Comparison of ENCODE assay signal across 8 cellular contexts in the genomic region with DNA sequence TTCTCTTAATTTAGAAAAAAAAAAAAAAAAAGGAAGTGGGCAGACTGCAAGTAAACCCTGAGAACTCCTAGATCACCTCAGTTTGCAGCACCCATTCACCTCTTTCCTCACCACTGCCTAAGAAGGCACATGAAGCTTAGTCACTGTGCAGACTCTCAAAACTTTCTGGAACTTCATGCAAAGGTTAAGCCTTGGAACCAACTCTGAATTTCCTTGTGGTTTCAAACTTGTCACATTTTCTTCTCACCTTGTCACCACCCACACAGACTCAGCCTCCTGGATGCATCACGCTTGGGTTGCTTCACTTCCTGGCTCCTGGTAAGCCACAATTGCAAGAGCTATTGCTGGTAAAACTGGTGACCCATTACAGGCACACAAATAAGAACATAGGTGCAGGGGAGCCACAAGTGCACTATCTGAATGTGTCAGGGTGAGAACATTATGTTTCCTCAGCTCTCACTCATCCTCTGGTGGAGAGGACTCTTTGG. TPM values are rescaled to one million over a fixed set of nuclear protein-coding genes. Genes with fewer than 3 reads are reported as not detected.
DNase-seq lines count a peak whose midpoint lies in the region; ATAC-seq and TF ChIP-seq lines count a peak whose summit lies in the region.

No MANE protein-coding gene starts in this region.

- H3K4me1 ChIP-seq in CD4-positive, CD25-positive, alpha-beta regulatory T cell (ENCODE audit: control insufficient read depth, insufficient read depth, low read length, poor library complexity, severe bottlenecking) = peaks cover 15% of the 10 kb centered on the region

- no peaks in the 10 kb centered on the region for H3K36me3 ChIP-seq in CD4-positive, CD25-positive, alpha-beta regulatory T cell (ENCODE audit: control insufficient read depth, insufficient read depth, low read length)

- peaks cover 2% of the 10 kb centered on the region for H3K27me3 ChIP-seq in CD4-positive, CD25-positive, alpha-beta regulatory T cell (ENCODE audit: control insufficient read depth, insufficient read depth, low read length)
- H3K27me3 ChIP-seq in HL-60 (ENCODE audit: insufficient read depth, poor library complexity, severe bottlenecking) = no peaks in the 10 kb centered on the region

- TF ChIP-seq CTCF in HL-60 (IDR thresholded peaks at IDR 0.05; ENCODE audit: insufficient read depth, low read length) = no peak
- TF ChIP-seq CTCF in fibroblast of pulmonary artery (IDR thresholded peaks at IDR 0.05; ENCODE audit: low read length, missing control alignments) = no peak

- H3K4me3 ChIP-seq in CD4-positive, CD25-positive, alpha-beta regulatory T cell (ENCODE audit: low read depth, low read length) = peak overlapping the region; percentile 76
- H3K4me3 ChIP-seq in HL-60 (replicated peaks; ENCODE audit: insufficient read depth, low read length) (no peak overlapping the region), fibroblast of pulmonary artery (replicated peaks; ENCODE audit: low read depth, low read length) (no peak overlapping the region)

- peaks cover 11 to 23% (median 16%) of the 10 kb centered on the region in 4 donors for H3K4me1 Mint-ChIP-seq in CD4-positive, CD25-positive, alpha-beta regulatory T cell
- peaks cover 26% of the 10 kb centered on the region for H3K4me1 Mint-ChIP-seq in activated CD4-positive, alpha-beta T cell treated with anti-CD3 and anti-CD28 coated beads, Interleukin-2, amount 10 ng/mL, durations not matched to agents 24 days and 14 days

- intact Hi-C loops in activated CD4-positive, alpha-beta T cell treated with anti-CD3 and anti-CD28 coated beads, Interleukin-2, amount 10 ng/mL, durations not matched to agents 24 days and 14 days (cut with micrococcal nuclease) = loop anchor here (1.0 to 2.0 kb wide), 4 partner anchors 15 to 50 kb away; partner anchors contain the start of gene CPD

- peak overlapping the region in 2 of 3 donors; percentile 8 to 88 for H3K27ac Mint-ChIP-seq in CD4-positive, CD25-positive, alpha-beta regulatory T cell
- peak overlapping the region; percentile 89 for H3K27ac Mint-ChIP-seq in activated CD4-positive, alpha-beta T cell treated with anti-CD3 and anti-CD28 coated beads, Interleukin-2, amount 10 ng/mL, durations not matched to agents 24 days and 14 days

- peak overlapping the region; percentile 34 for H3K27ac ChIP-seq in CD4-positive, CD25-positive, alpha-beta regulatory T cell (ENCODE audit: insufficient read depth, low read length, poor library complexity, severe bottlenecking)
- H3K27ac ChIP-seq in HL-60 (replicated peaks) = peak overlapping the region; percentile 69

- peak; percentile 84 to 85 for ATAC-seq in CD4-positive, CD25-positive, alpha-beta regulatory T cell (ENCODE audit: low read depth in 2 of 2)
- ATAC-seq in GM21390 (IDR thresholded peaks at IDR 0.05; ENCODE audit: unreplicated experiment) = peak; percentile 84

- peak overlapping the region; percentile 11 to 68 (median 40) for H3K4me3 Mint-ChIP-seq in CD4-positive, CD25-positive, alpha-beta regulatory T cell
- peak overlapping the region; percentile 36 for H3K4me3 Mint-ChIP-seq in activated CD4-positive, alpha-beta T cell treated with anti-CD3 and anti-CD28 coated beads, Interleukin-2, amount 10 ng/mL, durations not matched to agents 24 days and 14 days

- H3K9me3 ChIP-seq in CD4-positive, CD25-positive, alpha-beta regulatory T cell (ENCODE audit: control insufficient read depth in 2 of 2, low read length in 2 of 2) = peaks cover 3 to 7% of the 10 kb centered on the region in 2 experiments

- DNase-seq in CD4-positive, CD25-positive, alpha-beta regulatory T cell = peak; percentile 25 to 72 (median 56)
- DNase-seq in HL-60 (ENCODE audit: low read depth in 1 of 2, low spot score in 1 of 2) = peak; percentile 97 to 99
- DNase-seq in activated CD4-positive, alpha-beta T cell treated with anti-CD3 and anti-CD28 coated beads, Interleukin-2, amount 10 ng/mL, durations not matched to agents 24 days and 14 days = peak; percentile 92
- DNase-seq in fibroblast of pulmonary artery (ENCODE audit: low read depth) = peak; percentile 90
- peak; percentile 60 for DNase-seq in stimulated activated CD8-positive, alpha-beta memory T cell treated with anti-CD3 and anti-CD28 coated beads, Interleukin-12 subunit alpha, Interleukin-12 subunit beta, amount 100 ng/mL, for 1 hour (ENCODE audit: low read depth)
- DNase-seq in NCI-H2081 (lab: John Stamatoyannopoulos, UW) = no peak
- no peak for DNase-seq in DMS153 (lab: John Stamatoyannopoulos, UW)

- H3K36me3 Mint-ChIP-seq in CD4-positive, CD25-positive, alpha-beta regulatory T cell = no peaks in the 10 kb centered on the region
- peaks cover 11% of the 10 kb centered on the region for H3K36me3 Mint-ChIP-seq in activated CD4-positive, alpha-beta T cell treated with anti-CD3 and anti-CD28 coated beads, Interleukin-2, amount 10 ng/mL, durations not matched to agents 24 days and 14 days (ENCODE audit: low read depth)

- peaks cover 0 to 7% (median 4%) of the 10 kb centered on the region in 7 donors for H3K9me3 Mint-ChIP-seq in CD4-positive, CD25-positive, alpha-beta regulatory T cell
- H3K9me3 Mint-ChIP-seq in activated CD4-positive, alpha-beta T cell treated with anti-CD3 and anti-CD28 coated beads, Interleukin-2, amount 10 ng/mL, durations not matched to agents 24 days and 14 days = peaks cover 15% of the 10 kb centered on the region

- H3K27me3 Mint-ChIP-seq in CD4-positive, CD25-positive, alpha-beta regulatory T cell = no peaks in the 10 kb centered on the region
- H3K27me3 Mint-ChIP-seq in activated CD4-positive, alpha-beta T cell treated with anti-CD3 and anti-CD28 coated beads, Interleukin-2, amount 10 ng/mL, durations not matched to agents 24 days and 14 days = peaks cover 3% of the 10 kb centered on the region

RNA-seq across cellular contexts. Expression of gene CPD, which starts 15.0 kb away (rescaled TPM):
- total RNA-seq in CD4-positive, CD25-positive, alpha-beta regulatory T cell = 40.2 TPM
- polyA plus RNA-seq in CD4-positive, CD25-positive, alpha-beta regulatory T cell = 10 to 100 TPM in 1 of 4 donors, 1 to 10 TPM in 3; 6.5 to 11.0 (median 8.1) TPM
- 26.6 and 33.4 TPM in 2 replicates for total RNA-seq in activated CD4-positive, alpha-beta T cell treated with anti-CD3 and anti-CD28 coated beads, Interleukin-2, amount 10 ng/mL, durations not matched to agents 24 days and 14 days

RNA-seq across cellular contexts. Expression of gene TMIGD1, which starts 29.9 kb away (rescaled TPM):
- total RNA-seq in CD4-positive, CD25-positive, alpha-beta regulatory T cell = not detected
- polyA plus RNA-seq in CD4-positive, CD25-positive, alpha-beta regulatory T cell = not detected
- total RNA-seq in activated CD4-positive, alpha-beta T cell treated with anti-CD3 and anti-CD28 coated beads, Interleukin-2, amount 10 ng/mL, durations not matched to agents 24 days and 14 days = not detected in 2 replicates

Comparison
In these comparisons a context has a peak if more than half of its experiments do, and no peak if none do; other contexts are left out.
1. DNase-seq: peak in CD4-positive, CD25-positive, alpha-beta regulatory T cell (3 of 3), HL-60 (2 of 2), activated CD4-positive, alpha-beta T cell treated with anti-CD3 and anti-CD28 coated beads, Interleukin-2, amount 10 ng/mL, durations not matched to agents 24 days and 14 days (single experiment), fibroblast of pulmonary artery (single experiment) and stimulated activated CD8-positive, alpha-beta memory T cell treated with anti-CD3 and anti-CD28 coated beads, Interleukin-12 subunit alpha, Interleukin-12 subunit beta, amount 100 ng/mL, for 1 hour (single experiment); none in NCI-H2081 (0 of 2) and DMS153 (single experiment).